Comparison of ENCODE assay signal across 8 cellular contexts in genomic region chr17:66542183-66542966, GRCh38.
DNase-seq lines count a peak whose midpoint lies in the region; ATAC-seq and TF ChIP-seq lines count a peak whose summit lies in the region.

No MANE protein-coding gene starts in this region.

- H3K4me3 ChIP-seq in CD8-positive, alpha-beta T cell (ENCODE audit: low read depth, low read length): no peak overlapping the region
- H3K4me3 ChIP-seq in naive thymus-derived CD4-positive, alpha-beta T cell (ENCODE audit: low read length): no peak overlapping the region

- no peaks in the 10 kb centered on the region for H3K27me3 ChIP-seq in CD8-positive, alpha-beta T cell (ENCODE audit: insufficient read depth, low read length)
- H3K27me3 ChIP-seq in naive thymus-derived CD4-positive, alpha-beta T cell (ENCODE audit: control insufficient read depth in 2 of 2, insufficient read depth in 2 of 2, low read length in 2 of 2): no peaks in the 10 kb centered on the region

- no peaks in the 10 kb centered on the region for H3K9me3 ChIP-seq in CD8-positive, alpha-beta T cell (ENCODE audit: low read length)
- no peaks in the 10 kb centered on the region for H3K9me3 ChIP-seq in naive thymus-derived CD4-positive, alpha-beta T cell (ENCODE audit: control insufficient read depth in 2 of 3, low read length in 3 of 3)

- peak overlapping the region; percentile 12 for H3K4me3 Mint-ChIP-seq in CD8-positive, alpha-beta T cell
- H3K4me3 Mint-ChIP-seq in activated T-helper 1 cell treated with anti-CD3 and anti-CD28 coated beads, Interleukin-12 subunit alpha, Interleukin-12 subunit beta, Interleukin-2, Interleukin-4 antibody, amounts not matched to agents 30 ng/mL and 10 ng/mL and 1 ng/mL, durations not matched to agents 14 hours and 24 hours and 36 hours: peak overlapping the region; percentile 4
- H3K4me3 Mint-ChIP-seq in naive thymus-derived CD4-positive, alpha-beta T cell: peak overlapping the region; percentile 25 to 63 (median 42)

- H3K9me3 Mint-ChIP-seq in CD8-positive, alpha-beta T cell: peaks cover 5% of the 10 kb centered on the region
- H3K9me3 Mint-ChIP-seq in activated T-helper 1 cell treated with anti-CD3 and anti-CD28 coated beads, Interleukin-12 subunit alpha, Interleukin-12 subunit beta, Interleukin-2, Interleukin-4 antibody, amounts not matched to agents 30 ng/mL and 10 ng/mL and 1 ng/mL, durations not matched to agents 14 hours and 24 hours and 36 hours: peaks cover 8% of the 10 kb centered on the region
- H3K9me3 Mint-ChIP-seq in naive thymus-derived CD4-positive, alpha-beta T cell: peaks cover 0 to 20% (median 2%) of the 10 kb centered on the region in 11 donors

- H3K4me1 ChIP-seq in CD8-positive, alpha-beta T cell (ENCODE audit: insufficient read depth, low read length): peaks cover 55% of the 10 kb centered on the region
- H3K4me1 ChIP-seq in naive thymus-derived CD4-positive, alpha-beta T cell (ENCODE audit: control insufficient read depth in 2 of 2, insufficient read depth in 2 of 2, low read length in 2 of 2): peaks cover 21 to 35% of the 10 kb centered on the region in 2 donors

- H3K27me3 Mint-ChIP-seq in CD8-positive, alpha-beta T cell (ENCODE audit: low read depth): no peaks in the 10 kb centered on the region
- H3K27me3 Mint-ChIP-seq in activated T-helper 1 cell treated with anti-CD3 and anti-CD28 coated beads, Interleukin-12 subunit alpha, Interleukin-12 subunit beta, Interleukin-2, Interleukin-4 antibody, amounts not matched to agents 30 ng/mL and 10 ng/mL and 1 ng/mL, durations not matched to agents 14 hours and 24 hours and 36 hours (ENCODE audit: insufficient read depth): no peaks in the 10 kb centered on the region
- H3K27me3 Mint-ChIP-seq in naive thymus-derived CD4-positive, alpha-beta T cell: no peaks in the 10 kb centered on the region

- ATAC-seq in CD8-positive, alpha-beta T cell: peak; percentile 46
- ATAC-seq in GM19328 (IDR thresholded peaks at IDR 0.05; ENCODE audit: unreplicated experiment) (peak; percentile 88), HG03175 (IDR thresholded peaks at IDR 0.05; ENCODE audit: unreplicated experiment) (peak; percentile 97)
- ATAC-seq in naive thymus-derived CD4-positive, alpha-beta T cell: peak; percentile 74

- DNase-seq in CD8-positive, alpha-beta T cell: peak in 1 of 7 experiments; percentile 19
- no peak for DNase-seq in activated T-helper 1 cell treated with anti-CD3 and anti-CD28 coated beads, Interleukin-12 subunit alpha, Interleukin-12 subunit beta, Interleukin-2, Interleukin-4 antibody, amounts not matched to agents 30 ng/mL and 10 ng/mL and 1 ng/mL, durations not matched to agents 14 hours and 24 hours and 36 hours (ENCODE audit: low spot score)
- DNase-seq in naive thymus-derived CD4-positive, alpha-beta T cell: no peak
- DNase-seq in SW 1271 (lab: John Stamatoyannopoulos, UW) (no peak), epidermal melanocyte (ENCODE audit: insufficient read length, low spot score) (no peak)
- DNase-seq in activated CD4-positive, alpha-beta T cell treated with anti-CD3 and anti-CD28 coated beads for 4 hours: no peak

- CTCF ChIA-PET in CD8-positive, alpha-beta T cell (lab: Charles Lee): interaction anchor here (2.3 kb wide), 1 partner anchor 25 kb away, joined by 9 read pairs; no protein-coding TSS in a partner anchor
- CTCF ChIA-PET in naive thymus-derived CD4-positive, alpha-beta T cell (lab: Charles Lee): no interaction called here

- no peaks in the 10 kb centered on the region for H3K36me3 ChIP-seq in CD8-positive, alpha-beta T cell (ENCODE audit: insufficient read depth, low read length)
- H3K36me3 ChIP-seq in naive thymus-derived CD4-positive, alpha-beta T cell (ENCODE audit: control insufficient read depth in 2 of 3, insufficient read depth in 3 of 3, low read length in 3 of 3): no peaks in the 10 kb centered on the region

- peaks cover 70% of the 10 kb centered on the region for H3K4me1 Mint-ChIP-seq in CD8-positive, alpha-beta T cell (ENCODE audit: low read depth)
- peaks cover 62% of the 10 kb centered on the region for H3K4me1 Mint-ChIP-seq in activated T-helper 1 cell treated with anti-CD3 and anti-CD28 coated beads, Interleukin-12 subunit alpha, Interleukin-12 subunit beta, Interleukin-2, Interleukin-4 antibody, amounts not matched to agents 30 ng/mL and 10 ng/mL and 1 ng/mL, durations not matched to agents 14 hours and 24 hours and 36 hours (ENCODE audit: low read depth)
- H3K4me1 Mint-ChIP-seq in naive thymus-derived CD4-positive, alpha-beta T cell: peaks cover 48 to 88% (median 82%) of the 10 kb centered on the region in 7 donors

- POLR2A ChIA-PET in CD8-positive, alpha-beta T cell (lab: Charles Lee): interaction anchor here (0.6 kb wide), 1 partner anchor 783 kb away, joined by 3 read pairs; no protein-coding TSS in a partner anchor
- POLR2A ChIA-PET in naive thymus-derived CD4-positive, alpha-beta T cell (lab: Charles Lee): interaction anchor here (0.6 to 0.8 kb wide), 2 partner anchors 17 to 1141 kb away, joined by 3 read pairs; no protein-coding TSS in a partner anchor

- no peak for TF ChIP-seq CTCF in CD8-positive, alpha-beta T cell (IDR thresholded peaks at IDR 0.05)

- intact Hi-C loops in CD8-positive, alpha-beta T cell (cut with DNase I, micrococcal nuclease): no loop called here
- intact Hi-C loops in activated T-helper 1 cell treated with anti-CD3 and anti-CD28 coated beads, Interleukin-12 subunit alpha, Interleukin-12 subunit beta, Interleukin-2, Interleukin-4 antibody, amounts not matched to agents 30 ng/mL and 10 ng/mL and 1 ng/mL, durations not matched to agents 14 hours and 24 hours and 36 hours (cut with micrococcal nuclease): loop anchor here (1.0 to 10.0 kb wide), 3 partner anchors 18 to 48 kb away; no protein-coding TSS in a partner anchor
- intact Hi-C loops in naive thymus-derived CD4-positive, alpha-beta T cell (cut with micrococcal nuclease): loop anchor here in 1 of 2 donors (5.0 kb wide), 2 partner anchors 35 to 50 kb away; no protein-coding TSS in a partner anchor

- no peak overlapping the region for H3K27ac ChIP-seq in CD8-positive, alpha-beta T cell (ENCODE audit: low read depth, low read length)
- no peak overlapping the region for H3K27ac ChIP-seq in naive thymus-derived CD4-positive, alpha-beta T cell (ENCODE audit: low read depth, low read length)

- peaks cover 8% of the 10 kb centered on the region for H3K36me3 Mint-ChIP-seq in CD8-positive, alpha-beta T cell
- H3K36me3 Mint-ChIP-seq in activated T-helper 1 cell treated with anti-CD3 and anti-CD28 coated beads, Interleukin-12 subunit alpha, Interleukin-12 subunit beta, Interleukin-2, Interleukin-4 antibody, amounts not matched to agents 30 ng/mL and 10 ng/mL and 1 ng/mL, durations not matched to agents 14 hours and 24 hours and 36 hours (ENCODE audit: low read depth): peaks cover 19% of the 10 kb centered on the region
- peaks cover 0 to 29% (median 23%) of the 10 kb centered on the region in 5 donors for H3K36me3 Mint-ChIP-seq in naive thymus-derived CD4-positive, alpha-beta T cell

- peak overlapping the region; percentile 37 for H3K27ac Mint-ChIP-seq in CD8-positive, alpha-beta T cell
- peak overlapping the region; percentile 83 for H3K27ac Mint-ChIP-seq in activated T-helper 1 cell treated with anti-CD3 and anti-CD28 coated beads, Interleukin-12 subunit alpha, Interleukin-12 subunit beta, Interleukin-2, Interleukin-4 antibody, amounts not matched to agents 30 ng/mL and 10 ng/mL and 1 ng/mL, durations not matched to agents 14 hours and 24 hours and 36 hours
- H3K27ac Mint-ChIP-seq in naive thymus-derived CD4-positive, alpha-beta T cell: peak overlapping the region in 8 of 9 donors; percentile 1 to 60 (median 32)

Comparison
In these comparisons a context has a peak if more than half of its experiments do, and no peak if none do; other contexts are left out.
1. ATAC-seq: peak in every context shown above with its lines; median percentile 97 in HG03175; 88 in GM19328; 74 in naive thymus-derived CD4-positive, alpha-beta T cell; 46 in CD8-positive, alpha-beta T cell.
2. H3K27ac Mint-ChIP-seq: peak in every context shown above with its lines; median percentile 83 in activated T-helper 1 cell treated with anti-CD3 and anti-CD28 coated beads, Interleukin-12 subunit alpha, Interleukin-12 subunit beta, Interleukin-2, Interleukin-4 antibody, amounts not matched to agents 30 ng/mL and 10 ng/mL and 1 ng/mL, durations not matched to agents 14 hours and 24 hours and 36 hours; 37 in CD8-positive, alpha-beta T cell; 32 in naive thymus-derived CD4-positive, alpha-beta T cell.